Comparison of ENCODE assay signal across 22 cellular contexts in the genomic region with DNA sequence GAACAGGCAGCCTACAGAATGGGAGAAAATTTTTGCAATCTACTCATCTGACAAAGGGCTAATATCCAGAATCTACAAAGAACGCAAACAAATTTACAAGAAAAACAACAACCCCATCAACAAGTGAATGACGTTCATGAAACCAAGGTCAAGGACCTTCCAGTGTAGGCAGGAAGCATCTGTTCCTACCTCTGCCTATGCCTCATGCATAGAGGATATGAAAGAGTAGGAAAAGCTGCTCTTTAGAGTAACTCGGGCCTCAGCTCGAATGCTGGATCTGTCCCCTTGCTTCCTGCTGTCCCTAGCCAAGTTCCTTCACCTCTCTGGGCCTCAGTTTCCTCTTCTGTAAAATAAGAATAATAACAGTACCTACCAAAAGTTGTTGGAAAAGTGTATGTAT.
"Had no signal": no experiment of that assay in that cellular context is flagged by ENCODE, and none has a peak within 500 bp of the region (broad histone marks: within the 10 kb centered on the region; RNA-seq: fewer than 3 reads in every experiment).

No MANE protein-coding gene starts in this region.

- H3K27me3 Mint-ChIP-seq: naive thymus-derived CD8-positive, alpha-beta T cell; stimulated activated memory B cell treated with anti-CD40 and anti-IgM and Interleukin-4, amounts not matched to agents 10 μg/mL and 1 μg/mL and 100 μg/mL, for 72 hours; stimulated activated naive CD8-positive, alpha-beta T cell treated with anti-CD3 and anti-CD28 coated beads, Interleukin-15, amount 100 ng/mL, for 72 hours had no signal

- H3K27ac Mint-ChIP-seq: nephron; stimulated activated memory B cell treated with anti-CD40 and anti-IgM and Interleukin-4, amounts not matched to agents 10 μg/mL and 1 μg/mL and 100 μg/mL, for 72 hours had no signal

- H3K4me1 Mint-ChIP-seq: naive thymus-derived CD8-positive, alpha-beta T cell; nephron; neural crest cell; stimulated activated memory B cell treated with anti-CD40 and anti-IgM and Interleukin-4, amounts not matched to agents 10 μg/mL and 1 μg/mL and 100 μg/mL, for 72 hours had no signal

- H3K9me3 Mint-ChIP-seq: naive thymus-derived CD8-positive, alpha-beta T cell; nephron; neural crest cell; stimulated activated memory B cell treated with anti-CD40 and anti-IgM and Interleukin-4, amounts not matched to agents 10 μg/mL and 1 μg/mL and 100 μg/mL, for 72 hours; stimulated activated naive CD8-positive, alpha-beta T cell treated with anti-CD3 and anti-CD28 coated beads, Interleukin-15, amount 100 ng/mL, for 72 hours had no signal

- ATAC-seq: heart right ventricle; naive thymus-derived CD8-positive, alpha-beta T cell; psoas muscle; sciatic nerve; stimulated activated memory B cell treated with anti-CD40 and anti-IgM and Interleukin-4, amounts not matched to agents 10 μg/mL and 1 μg/mL and 100 μg/mL, for 72 hours; stimulated activated naive CD8-positive, alpha-beta T cell treated with anti-CD3 and anti-CD28 coated beads, Interleukin-15, amount 100 ng/mL, for 72 hours had no signal

- H3K4me3 Mint-ChIP-seq: naive thymus-derived CD8-positive, alpha-beta T cell; nephron; neural crest cell; stimulated activated memory B cell treated with anti-CD40 and anti-IgM and Interleukin-4, amounts not matched to agents 10 μg/mL and 1 μg/mL and 100 μg/mL, for 72 hours; stimulated activated naive CD8-positive, alpha-beta T cell treated with anti-CD3 and anti-CD28 coated beads, Interleukin-15, amount 100 ng/mL, for 72 hours had no signal

- DNase-seq: heart right ventricle; islet precursor cell; left ventricle myocardium inferior; mammary epithelial cell; mesenchymal stem cell; naive thymus-derived CD8-positive, alpha-beta T cell; nucleus accumbens; psoas muscle; stimulated activated CD4-positive, alpha-beta T cell treated with anti-CD3 and anti-CD28 coated beads, Interleukin-1b, Interleukin-23, amount 100 ng/mL, for 48 hours; stimulated activated CD4-positive, alpha-beta T cell treated with anti-CD3 and anti-CD28 coated beads, Interleukin-2, amount 100 ng/mL, for 48 hours; stimulated activated CD4-positive, alpha-beta T cell treated with anti-CD3 and anti-CD28 coated beads, Interleukin-4, amount 100 ng/mL, for 4 hours; stimulated activated CD8-positive, alpha-beta memory T cell treated with anti-CD3 and anti-CD28 coated beads, Interleukin-4, amount 100 ng/mL, for 48 hours; stimulated activated naive CD4-positive, alpha-beta T cell treated with Interleukin-2 at 50 U/mL for 16 hours; stimulated activated naive CD8-positive, alpha-beta T cell treated with anti-CD3 and anti-CD28 coated beads, Interleukin-15, amount 100 ng/mL, for 72 hours; testis; thyroid gland; transverse colon; upper lobe of left lung had no signal
